In the genomic region with DNA sequence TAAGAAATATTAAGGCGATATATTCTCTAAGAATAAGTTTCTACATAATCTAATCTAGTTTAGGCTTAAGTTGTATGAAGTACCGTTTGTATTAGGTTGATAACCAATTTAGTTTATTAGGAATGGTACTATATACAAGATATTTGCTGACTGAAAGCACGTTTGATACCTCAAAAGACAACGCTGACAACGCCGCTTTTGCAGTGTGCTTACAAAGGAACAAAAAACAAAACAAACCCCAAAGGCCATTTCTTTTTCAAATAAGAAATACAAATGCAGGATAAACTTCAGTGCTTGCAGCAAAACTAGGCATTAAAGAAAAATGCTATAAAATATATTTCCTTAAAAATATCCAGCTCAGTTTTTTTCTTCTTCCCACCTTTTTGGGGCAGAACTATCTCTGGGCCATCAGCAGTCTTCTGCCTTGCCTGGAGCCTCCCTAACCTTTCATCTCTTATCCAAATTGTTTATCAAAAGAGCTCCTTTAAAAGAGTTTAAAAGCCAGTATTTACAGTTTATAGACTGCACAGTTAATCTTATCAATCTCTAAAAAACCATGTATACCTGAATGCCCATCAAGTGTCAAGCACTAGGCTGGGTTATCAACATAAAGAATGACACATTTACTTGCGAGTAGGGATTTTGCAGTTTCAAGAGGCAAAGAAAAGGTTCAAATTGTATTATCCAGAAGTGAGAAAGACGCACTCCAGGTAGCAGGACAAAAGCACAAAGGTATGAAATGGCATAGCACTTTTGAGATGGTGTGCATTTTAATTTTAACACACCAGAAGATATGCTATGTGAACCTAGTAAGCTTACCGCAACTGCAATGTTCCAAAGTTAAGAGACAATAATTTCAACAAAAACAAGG, we compare ENCODE assay signal across 11 cellular contexts. TPM values are rescaled to one million over a fixed set of nuclear protein-coding genes. Genes with fewer than 3 reads are reported as not detected.
DNase-seq lines count a peak whose midpoint lies in the region; ATAC-seq, FAIRE-seq and TF ChIP-seq lines count a peak whose summit lies in the region.
"Had no signal": no experiment of that assay in that cellular context is flagged by ENCODE, and none has a peak within 500 bp of the region (broad histone marks: within the 10 kb centered on the region; RNA-seq: fewer than 3 reads in every experiment).

No MANE protein-coding gene starts in this region.

- H3K9me3 ChIP-seq in cardiac muscle cell (ENCODE audit: low read depth) (no peaks in the 10 kb centered on the region), mesodermal cell (ENCODE audit: control insufficient read depth, low read length) (no peaks in the 10 kb centered on the region), vagina (no peaks in the 10 kb centered on the region)

- TF ChIP-seq POLR2A in vagina (IDR thresholded peaks at IDR 0.05) = no peak

- H3K4me3 ChIP-seq in cardiac muscle cell (peak overlapping the region; percentile 81), bronchial epithelial cell (ENCODE audit: low read depth, low read length) (peak overlapping the region; percentile 100), mesodermal cell (ENCODE audit: extremely low read depth, insufficient read depth, low read length, poor library complexity, severe bottlenecking) (peak overlapping the region; percentile 95), vagina (peak overlapping the region; percentile 91 to 94)

- TF ChIP-seq CTCF in cardiac muscle cell (IDR thresholded peaks at IDR 0.05; ENCODE audit: low read depth, low read length) = no peak
- no peak for TF ChIP-seq CTCF in bronchial epithelial cell (IDR thresholded peaks at IDR 0.05; ENCODE audit: insufficient read depth, low read length, severe bottlenecking)
- TF ChIP-seq CTCF in vagina (IDR thresholded peaks at IDR 0.05) = no peak

- H3K36me3 ChIP-seq in cardiac muscle cell (peaks cover 6% of the 10 kb centered on the region), bronchial epithelial cell (ENCODE audit: control insufficient read depth, insufficient read depth, low read length) (peaks cover 3% of the 10 kb centered on the region), mesodermal cell (ENCODE audit: control insufficient read depth, insufficient read depth, low read length) (peaks cover 45% of the 10 kb centered on the region), vagina (no peaks in the 10 kb centered on the region)

- ATAC-seq in left cardiac atrium (no peak), GM19452 (IDR thresholded peaks at IDR 0.05; ENCODE audit: unreplicated experiment) (no peak)
- ATAC-seq: esophagus mucosa had no signal

- H3K27ac ChIP-seq in cardiac muscle cell (peak overlapping the region; percentile 100), mesodermal cell (ENCODE audit: low read depth, low read length, severe bottlenecking) (no peak overlapping the region), vagina (peak overlapping the region; percentile 100)

- WGBS in mesodermal cell (ENCODE audit: insufficient coverage in 2 of 2), 2 experiments = 64 to 86% methylated on average over 1 to 3 of the region's 9 CpGs

- H3K4me1 ChIP-seq in cardiac muscle cell (ENCODE audit: low read depth) (peaks cover 17% of the 10 kb centered on the region), mesodermal cell (ENCODE audit: control insufficient read depth, insufficient read depth, low read length, poor library complexity, severe bottlenecking) (peaks cover under 1% of the 10 kb centered on the region), vagina (peaks cover 58% of the 10 kb centered on the region)

- no peaks in the 10 kb centered on the region for H3K27me3 ChIP-seq in cardiac muscle cell
- H3K27me3 ChIP-seq in bronchial epithelial cell (ENCODE audit: control insufficient read depth, insufficient read depth, low read length) = no peaks in the 10 kb centered on the region
- no peaks in the 10 kb centered on the region for H3K27me3 ChIP-seq in vagina

- no peak for FAIRE-seq in bronchial epithelial cell (lab: Jason Lieb, UNC)

- intact Hi-C loops in left cardiac atrium (cut with DNase I) (no loop called here), vagina (cut with DNase I) (loop anchor here (10.0 kb wide), 1 partner anchor 65 kb away; no protein-coding TSS in a partner anchor)

- DNase-seq in cardiac muscle cell (ENCODE audit: low read depth in 1 of 2, low spot score in 1 of 2) (no peak), left cardiac atrium (no peak), bronchial epithelial cell (ENCODE audit: low read depth) (no peak), vagina (ENCODE audit: extremely low spot score in 2 of 2) (no peak), ecto neural progenitor cell (ENCODE audit: low spot score) (no peak), D341Med (ENCODE audit: low spot score) (no peak)
- DNase-seq: GF-D8, NCI-H1417 treated with DMSO at 0.1 percent for 48 hours had no signal

RNA-seq across cellular contexts. Expression of a gene that starts 4.1 kb away (rescaled TPM):
- 59.1 and 78.4 TPM in 2 replicates for total RNA-seq in cardiac muscle cell
- 131 and 152 TPM in 2 replicates for polyA plus RNA-seq in cardiac muscle cell
- total RNA-seq in left cardiac atrium = 10 to 100 TPM; 45.3 to 59.0 TPM
- 73.9 and 79.8 TPM in 2 replicates for total RNA-seq in bronchial epithelial cell
- 44.2 TPM for polyA plus RNA-seq in mesodermal cell (2013, experiment 1 of 2)
- polyA plus RNA-seq in mesodermal cell (2013, experiment 2 of 2) = 43.7 TPM
- 98.7 TPM for total RNA-seq in vagina
